19 cellular contexts compared by ENCODE assay signal in genomic region chr2:207663870-207664545, GRCh38. TPM values are rescaled to one million over a fixed set of nuclear protein-coding genes. Genes with fewer than 3 reads are reported as not detected.
DNase-seq lines count a peak whose midpoint lies in the region; ATAC-seq and TF ChIP-seq lines count a peak whose summit lies in the region.
"Had no signal": no experiment of that assay in that cellular context is flagged by ENCODE, and none has a peak within 500 bp of the region (broad histone marks: within the 10 kb centered on the region; RNA-seq: fewer than 3 reads in every experiment).

No MANE protein-coding gene starts in this region.

- no peak overlapping the region for H3K4me2 ChIP-seq in SU-DHL-6 (ENCODE audit: low read depth, low read length, poor library complexity, severe bottlenecking)
- H3K4me2 ChIP-seq: KMS-11, PC-9 had no signal

- H3K9ac ChIP-seq in SU-DHL-6 (ENCODE audit: low read length): no peak overlapping the region
- H3K9ac ChIP-seq: KMS-11 had no signal

- H3K36me3 ChIP-seq in HEK293 (ENCODE audit: control insufficient read depth in 2 of 2, insufficient read depth in 1 of 2, low read length in 2 of 2) (no peaks in the 10 kb centered on the region), SU-DHL-6 (ENCODE audit: low read length) (no peaks in the 10 kb centered on the region)
- H3K36me3 ChIP-seq: lower lobe of right lung had no signal

- peak; percentile 7 for DNase-seq in CD1c-positive myeloid dendritic cell (ENCODE audit: extremely low spot score)
- peak; percentile 17 for DNase-seq in NCI-H2107 (lab: John Stamatoyannopoulos, UW)
- DNase-seq in left colon: no peak
- DNase-seq in T1000 (lab: John Stamatoyannopoulos, UW): no peak
- DNase-seq: activated CD8-positive, alpha-beta T cell treated with anti-CD3 and anti-CD28 coated beads, Interleukin-2, amount 10 ng/mL, durations not matched to agents 7 days and 5 days; AML-193; glutamatergic neuron; lower lobe of right lung; naive thymus-derived CD8-positive, alpha-beta T cell; NCI-H1930; PC-9; posterior cingulate gyrus; stimulated activated CD4-positive, alpha-beta T cell treated with anti-CD3 and anti-CD28 coated beads, Interleukin-4, amount 100 ng/mL, for 4 hours had no signal

- H3K4me1 ChIP-seq in HEK293 (ENCODE audit: control insufficient read depth, insufficient read depth, low read length): peaks cover 2% of the 10 kb centered on the region; the same call in 1 of the 2 replicates
- H3K4me1 ChIP-seq: lower lobe of right lung had no signal

- H4K20me1 ChIP-seq in SU-DHL-6 (ENCODE audit: low read depth, low read length): no peaks in the 10 kb centered on the region

- POLR2A ChIA-PET in HEK293 (lab: Yijun Ruan, JAX): no interaction called here

- no peak overlapping the region for H3K27ac ChIP-seq in HEK293 (ENCODE audit: extremely low read depth, low read depth, low read length)
- no peak overlapping the region for H3K27ac ChIP-seq in SU-DHL-6 (ENCODE audit: low read depth, low read length)
- H3K27ac ChIP-seq: KMS-11, lower lobe of right lung, PC-9 had no signal

- H3K9me3 ChIP-seq in HEK293 (ENCODE audit: control insufficient read depth, insufficient read depth, low read depth, low read length) (no peaks in the 10 kb centered on the region), SU-DHL-6 (ENCODE audit: insufficient read depth, low read length) (no peaks in the 10 kb centered on the region)
- H3K9me3 ChIP-seq: lower lobe of right lung had no signal

- intact Hi-C loops in left colon (cut with DNase I, micrococcal nuclease): no loop called here

- TF ChIP-seq CTCF in HEK293 (tag by site-specific recombination; IDR thresholded peaks at IDR 0.05): no peak
- TF ChIP-seq CTCF in SU-DHL-6 (IDR thresholded peaks at IDR 0.05; ENCODE audit: insufficient read depth, low read length, poor library complexity, severe bottlenecking): no peak

- CTCF ChIA-PET in HEK293 (lab: Yijun Ruan, JAX): no interaction called here

- no peaks in the 10 kb centered on the region for H3F3A ChIP-seq in SU-DHL-6 (ENCODE audit: insufficient read depth)

- no peaks in the 10 kb centered on the region for H3K79me2 ChIP-seq in SU-DHL-6 (ENCODE audit: insufficient read depth, low read length)

- H2AFZ ChIP-seq in SU-DHL-6 (ENCODE audit: low read depth, low read length, severe bottlenecking): peak overlapping the region; percentile 2
- H2AFZ ChIP-seq: PC-9 had no signal

- H3K9me2 ChIP-seq in SU-DHL-6 (replicated peaks; ENCODE audit: insufficient read depth, low read length): no peaks in the 10 kb centered on the region

- no peak for ATAC-seq in HG03342 (IDR thresholded peaks at IDR 0.05; ENCODE audit: unreplicated experiment)
- ATAC-seq in left colon: no peak
- ATAC-seq in HG02884 (IDR thresholded peaks at IDR 0.05; ENCODE audit: unreplicated experiment): no peak
- ATAC-seq: activated CD8-positive, alpha-beta T cell treated with anti-CD3 and anti-CD28 coated beads, Interleukin-2, amount 10 ng/mL, durations not matched to agents 7 days and 5 days; lower lobe of right lung; naive thymus-derived CD8-positive, alpha-beta T cell had no signal

- H3K27me3 ChIP-seq in SU-DHL-6 (ENCODE audit: low read length): no peaks in the 10 kb centered on the region

- H3K4me3 ChIP-seq in HEK293 (ENCODE audit: low read depth, low read length): no peak overlapping the region
- no peak overlapping the region for H3K4me3 ChIP-seq in SU-DHL-6 (ENCODE audit: insufficient read depth, low read length, poor library complexity, severe bottlenecking)
- H3K4me3 ChIP-seq: lower lobe of right lung, PC-9, skin epidermis had no signal

TF ChIP-seq in HEK293, 187 proteins besides CTCF, POLR2A, EP300 and RAD21 (continues in another document):
- TF ChIP-seq SCRT2 (tag by site-specific recombination; IDR thresholded peaks at IDR 0.05) (no peak), ZNF248 (tag by site-specific recombination; IDR thresholded peaks at IDR 0.05) (no peak), SP7 (tag by site-specific recombination; IDR thresholded peaks at IDR 0.05) (peak; percentile 53; the same call in 1 of the 2 replicates), ZSCAN23 (tag by site-specific recombination; IDR thresholded peaks at IDR 0.05) (no peak), ZNF366 (tag by site-specific recombination; conservative IDR thresholded peaks at IDR 0.05) (0 out of 2 replicates have a peak, but pooled peaks have one; percentile 24), ZNF23 (tag by site-specific recombination; IDR thresholded peaks at IDR 0.05; ENCODE audit: borderline replicate concordance) (no peak), KLF9 (tag by site-specific recombination; IDR thresholded peaks at IDR 0.05; ENCODE audit: low read depth) (no peak), ZNF785 (tag by site-specific recombination; IDR thresholded peaks at IDR 0.05) (no peak), ZNF529 (tag by site-specific recombination; IDR thresholded peaks at IDR 0.05; ENCODE audit: insufficient replicate concordance) (no peak), ZNF830 (tag by site-specific recombination; IDR thresholded peaks at IDR 0.05; ENCODE audit: low read depth) (no peak), ZSCAN30 (tag by site-specific recombination; IDR thresholded peaks at IDR 0.05) (no peak), ZFP3 (tag by site-specific recombination; IDR thresholded peaks at IDR 0.05; ENCODE audit: low read depth) (no peak), ZNF768 (tag by site-specific recombination; IDR thresholded peaks at IDR 0.05) (no peak), SALL2 (tag by site-specific recombination; IDR thresholded peaks at IDR 0.05; ENCODE audit: borderline replicate concordance) (no peak), ZNF24 (tag by site-specific recombination; IDR thresholded peaks at IDR 0.05) (no peak), REPIN1 (tag by site-specific recombination; IDR thresholded peaks at IDR 0.05; ENCODE audit: low read depth) (no peak), ZNF530 (tag by site-specific recombination; IDR thresholded peaks at IDR 0.05; ENCODE audit: low read depth) (no peak), ZNF274 (IDR thresholded peaks at IDR 0.05; ENCODE audit: low read length) (no peak), ZNF274 (tag by site-specific recombination; IDR thresholded peaks at IDR 0.05; ENCODE audit: borderline replicate concordance) (no peak), ZNF473 (tag by site-specific recombination; IDR thresholded peaks at IDR 0.05) (no peak), ZNF580 (tag by site-specific recombination; IDR thresholded peaks at IDR 0.05) (no peak), ZNF513 (tag by site-specific recombination; IDR thresholded peaks at IDR 0.05) (no peak), ZBTB17 (tag by site-specific recombination; IDR thresholded peaks at IDR 0.05) (peak; percentile 20; the same call in 1 of the 2 replicates)
- TF ChIP-seq, protein P1, sequence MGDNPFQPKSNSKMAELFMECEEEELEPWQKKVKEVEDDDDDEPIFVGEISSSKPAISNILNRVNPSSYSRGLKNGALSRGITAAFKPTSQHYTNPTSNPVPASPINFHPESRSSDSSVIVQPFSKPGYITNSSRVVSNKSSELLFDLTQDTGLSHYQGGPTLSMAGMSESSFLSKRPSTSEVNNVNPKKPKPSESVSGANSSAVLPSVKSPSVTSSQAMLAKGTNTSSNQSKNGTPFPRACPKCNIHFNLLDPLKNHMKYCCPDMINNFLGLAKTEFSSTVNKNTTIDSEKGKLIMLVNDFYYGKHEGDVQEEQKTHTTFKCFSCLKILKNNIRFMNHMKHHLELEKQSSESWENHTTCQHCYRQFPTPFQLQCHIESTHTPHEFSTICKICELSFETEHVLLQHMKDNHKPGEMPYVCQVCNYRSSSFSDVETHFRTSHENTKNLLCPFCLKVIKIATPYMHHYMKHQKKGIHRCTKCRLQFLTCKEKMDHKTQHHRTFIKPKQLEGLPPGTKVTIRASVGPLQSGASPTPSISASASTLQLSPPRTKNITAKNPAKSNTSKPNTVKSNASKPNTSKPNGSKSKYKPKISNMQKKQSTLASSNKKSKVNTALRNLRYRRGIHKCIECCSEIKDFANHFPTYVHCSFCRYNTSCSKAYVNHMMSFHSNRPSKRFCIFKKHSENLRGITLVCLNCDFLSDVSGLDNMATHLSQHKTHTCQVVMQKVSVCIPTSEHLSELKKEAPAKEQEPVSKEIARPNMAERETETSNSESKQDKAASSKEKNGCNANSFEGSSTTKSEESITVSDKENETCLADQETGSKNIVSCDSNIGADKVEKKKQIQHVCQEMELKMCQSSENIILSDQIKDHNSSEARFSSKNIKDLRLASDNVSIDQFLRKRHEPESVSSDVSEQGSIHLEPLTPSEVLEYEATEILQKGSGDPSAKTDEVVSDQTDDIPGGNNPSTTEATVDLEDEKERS (tag by site-specific recombination; IDR thresholded peaks at IDR 0.05): no peak
- TF ChIP-seq, protein P2, sequence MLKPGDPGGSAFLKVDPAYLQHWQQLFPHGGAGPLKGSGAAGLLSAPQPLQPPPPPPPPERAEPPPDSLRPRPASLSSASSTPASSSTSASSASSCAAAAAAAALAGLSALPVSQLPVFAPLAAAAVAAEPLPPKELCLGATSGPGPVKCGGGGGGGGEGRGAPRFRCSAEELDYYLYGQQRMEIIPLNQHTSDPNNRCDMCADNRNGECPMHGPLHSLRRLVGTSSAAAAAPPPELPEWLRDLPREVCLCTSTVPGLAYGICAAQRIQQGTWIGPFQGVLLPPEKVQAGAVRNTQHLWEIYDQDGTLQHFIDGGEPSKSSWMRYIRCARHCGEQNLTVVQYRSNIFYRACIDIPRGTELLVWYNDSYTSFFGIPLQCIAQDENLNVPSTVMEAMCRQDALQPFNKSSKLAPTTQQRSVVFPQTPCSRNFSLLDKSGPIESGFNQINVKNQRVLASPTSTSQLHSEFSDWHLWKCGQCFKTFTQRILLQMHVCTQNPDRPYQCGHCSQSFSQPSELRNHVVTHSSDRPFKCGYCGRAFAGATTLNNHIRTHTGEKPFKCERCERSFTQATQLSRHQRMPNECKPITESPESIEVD (tag by site-specific recombination; IDR thresholded peaks at IDR 0.05): peak; percentile 84

RNA-seq across cellular contexts. Expression of gene METTL21A, which starts 38.8 kb away (rescaled TPM):
- 10 to 100 TPM; 16.3 to 16.5 TPM for total RNA-seq in left colon

RNA-seq across cellular contexts. Expression of gene CCNYL1, which starts 47.4 kb away (rescaled TPM):
- total RNA-seq in left colon: 10 to 100 TPM; 38.6 to 51.4 TPM

Comparison
In these comparisons a context has a peak if more than half of its experiments do, and no peak if none do; other contexts are left out.
1. DNase-seq: peak in CD1c-positive myeloid dendritic cell (single experiment) and NCI-H2107 (single experiment); none in left colon (0 of 2) and T1000 (single experiment).